28 cellular contexts compared by ENCODE assay signal in the genomic region with DNA sequence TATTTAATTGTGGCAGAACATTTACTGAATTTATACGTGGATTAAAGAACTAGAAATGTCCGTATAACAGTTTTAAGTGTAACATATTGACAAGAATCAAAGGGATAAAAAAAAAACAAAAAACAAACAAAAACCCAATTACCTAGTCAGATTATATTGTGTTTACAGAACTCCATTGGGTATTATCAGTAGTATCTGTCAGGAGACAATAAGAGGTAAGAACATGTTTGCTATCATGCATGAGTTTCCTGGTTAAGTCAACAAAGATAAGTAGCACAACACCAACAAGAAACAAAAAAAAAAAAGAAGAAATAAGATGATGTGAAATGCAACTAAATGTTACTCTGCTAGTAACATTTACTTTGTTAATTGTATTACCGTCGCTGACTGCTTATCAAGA.
"Had no signal": no experiment of that assay in that cellular context is flagged by ENCODE, and none has a peak within 500 bp of the region (broad histone marks: within the 10 kb centered on the region; RNA-seq: fewer than 3 reads in every experiment).

No MANE protein-coding gene starts in this region.

- H3K4me1 Mint-ChIP-seq: naive thymus-derived CD4-positive, alpha-beta T cell; nephron; neural progenitor cell had no signal

- H3K27me3 Mint-ChIP-seq: naive thymus-derived CD4-positive, alpha-beta T cell; progenitor cell of endocrine pancreas had no signal

- ATAC-seq: foreskin keratinocyte; gastroesophageal sphincter; heart right ventricle; left cardiac atrium; left lung; naive thymus-derived CD4-positive, alpha-beta T cell; right lobe of liver had no signal

- DNase-seq: dorsolateral prefrontal cortex; effector CD4-positive, alpha-beta T cell; foreskin keratinocyte; glutamatergic neuron; heart right ventricle; hippocampal formation; left cardiac atrium; left lung; mesenchymal stem cell; midbrain; naive thymus-derived CD4-positive, alpha-beta T cell; right lobe of liver; stimulated activated CD4-positive, alpha-beta T cell treated with anti-CD3 and anti-CD28 coated beads, Interleukin-12 subunit alpha, Interleukin-12 subunit beta, amount 100 ng/mL, for 4 hours; stimulated activated CD4-positive, alpha-beta T cell treated with anti-CD3 and anti-CD28 coated beads, Interleukin-1b, Interleukin-23, amount 100 ng/mL, for 48 hours; stimulated activated CD4-positive, alpha-beta T cell treated with anti-CD3 and anti-CD28 coated beads, Interleukin-4, amount 100 ng/mL, for 1 hour; stimulated activated CD8-positive, alpha-beta memory T cell treated with anti-CD3 and anti-CD28 coated beads, Interleukin-4, amount 100 ng/mL, for 48 hours; stimulated activated naive CD4-positive, alpha-beta T cell treated with Interleukin-2 at 50 U/mL for 16 hours; stomach; thyroid gland; trophoblast cell had no signal

- H3K9ac ChIP-seq: neural progenitor cell, parathyroid adenoma had no signal

- H3K27ac ChIP-seq: dorsolateral prefrontal cortex, esophagus muscularis mucosa, foreskin keratinocyte, gastroesophageal sphincter, heart right ventricle, left lung, neural progenitor cell, parathyroid adenoma, right lobe of liver, stomach, thyroid gland, vagina had no signal

- H3K9me3 ChIP-seq: gastroesophageal sphincter, right lobe of liver, thyroid gland, vagina had no signal

- H3K36me3 Mint-ChIP-seq: naive thymus-derived CD4-positive, alpha-beta T cell; neural progenitor cell had no signal

- H3K4me3 Mint-ChIP-seq: naive thymus-derived CD4-positive, alpha-beta T cell; nephron; neural progenitor cell had no signal

- H3K4me1 ChIP-seq: esophagus muscularis mucosa, foreskin keratinocyte, gastroesophageal sphincter, heart right ventricle, left lung, neural progenitor cell, parathyroid adenoma, right lobe of liver, stomach, thyroid gland, vagina had no signal

- H3K27me3 ChIP-seq: dorsolateral prefrontal cortex, esophagus muscularis mucosa, foreskin keratinocyte, gastroesophageal sphincter, heart right ventricle, left lung, neural progenitor cell, right lobe of liver, stomach, thyroid gland, vagina had no signal

- H3K27ac Mint-ChIP-seq: naive thymus-derived CD4-positive, alpha-beta T cell; nephron; neural progenitor cell; progenitor cell of endocrine pancreas had no signal

- H3K4me3 ChIP-seq: dorsolateral prefrontal cortex, esophagus muscularis mucosa, gastroesophageal sphincter, heart right ventricle, left lung, neural progenitor cell, right lobe of liver, smooth muscle cell, stomach, thyroid gland, vagina had no signal

- H3K36me3 ChIP-seq: esophagus muscularis mucosa, gastroesophageal sphincter, heart right ventricle, left lung, neural progenitor cell, right lobe of liver, stomach, thyroid gland, vagina had no signal
